12 cellular contexts compared by ENCODE assay signal in the genomic region with DNA sequence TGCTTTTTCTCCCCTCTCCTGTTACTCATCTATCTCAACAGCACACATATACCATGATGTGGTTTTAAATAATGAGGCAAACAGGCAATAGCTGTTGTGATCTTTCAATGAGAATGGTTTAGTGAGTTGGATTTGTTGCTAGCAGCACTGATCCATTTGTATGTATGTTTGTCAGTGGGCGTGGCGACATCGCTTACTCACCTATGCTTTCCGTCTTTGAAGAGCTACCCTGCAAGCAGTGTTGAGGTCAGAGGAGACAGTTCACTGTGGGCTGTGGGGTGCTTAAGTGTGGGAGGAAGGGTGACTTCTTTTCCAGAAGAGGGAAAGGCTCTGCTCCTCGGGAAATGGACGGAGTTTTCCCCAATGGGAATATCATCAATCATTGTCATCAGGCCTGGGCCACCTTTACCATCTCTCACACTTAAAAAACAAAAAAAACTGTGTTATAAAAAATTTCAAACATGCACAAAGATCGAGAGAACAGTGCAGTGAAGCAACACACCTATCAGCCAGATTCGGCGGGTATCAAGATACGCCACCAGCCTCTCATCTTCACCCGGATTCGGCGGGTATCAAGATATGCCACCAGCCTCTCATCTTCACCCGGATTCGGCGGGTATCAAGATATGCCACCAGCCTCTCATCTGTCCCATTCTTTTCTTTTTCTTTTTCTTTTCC.
DNase-seq lines count a peak whose midpoint lies in the region; ATAC-seq and TF ChIP-seq lines count a peak whose summit lies in the region.
"Had no signal": no experiment of that assay in that cellular context is flagged by ENCODE, and none has a peak within 500 bp of the region (broad histone marks: within the 10 kb centered on the region; RNA-seq: fewer than 3 reads in every experiment).

No MANE protein-coding gene starts in this region.

- H3K36me3 Mint-ChIP-seq in activated CD4-positive, alpha-beta memory T cell treated with anti-CD3 and anti-CD28 coated beads for 36 hours = peaks cover 14% of the 10 kb centered on the region
- H3K36me3 Mint-ChIP-seq in activated CD4-positive, alpha-beta memory T cell treated with anti-CD3 and anti-CD28 coated beads, Interleukin-2, amount 10 ng/mL, durations not matched to agents 7 days and 5 days (ENCODE audit: low read depth) = peaks cover 22% of the 10 kb centered on the region
- H3K36me3 Mint-ChIP-seq in T-helper 17 cell (ENCODE audit: low read depth) = peaks cover 11% of the 10 kb centered on the region

- no peak overlapping the region for H2BK120ac ChIP-seq in trophoblast cell (ENCODE audit: insufficient read depth, low read length, poor library complexity)

- no peak overlapping the region for H3K27ac Mint-ChIP-seq in activated CD4-positive, alpha-beta memory T cell treated with anti-CD3 and anti-CD28 coated beads for 36 hours
- no peak overlapping the region for H3K27ac Mint-ChIP-seq in activated CD4-positive, alpha-beta memory T cell treated with anti-CD3 and anti-CD28 coated beads, Interleukin-2, amount 10 ng/mL, durations not matched to agents 7 days and 5 days
- H3K27ac Mint-ChIP-seq in T-helper 17 cell = peak overlapping the region; percentile 3

- no peak overlapping the region for H3K4me3 ChIP-seq in coronary artery
- no peak overlapping the region for H3K4me3 ChIP-seq in trophoblast cell (ENCODE audit: low read depth, low read length)
- H3K4me3 ChIP-seq: lung had no signal

- no peak overlapping the region for H3K14ac ChIP-seq in trophoblast cell (ENCODE audit: low read length)

- H3K36me3 ChIP-seq in trophoblast cell (ENCODE audit: control insufficient read depth in 1 of 2, insufficient read depth in 2 of 2, low read length in 2 of 2) = no peaks in the 10 kb centered on the region

- H2BK12ac ChIP-seq in trophoblast cell (ENCODE audit: low read length) = no peak overlapping the region

- H3K27ac ChIP-seq in coronary artery (no peak overlapping the region), trophoblast cell (ENCODE audit: low read depth, low read length) (no peak overlapping the region)

- H3K79me2 ChIP-seq in trophoblast cell (ENCODE audit: control insufficient read depth, insufficient read depth, low read length, poor library complexity) = no peaks in the 10 kb centered on the region

- H3K27me3 Mint-ChIP-seq in activated CD4-positive, alpha-beta memory T cell treated with anti-CD3 and anti-CD28 coated beads for 36 hours = no peaks in the 10 kb centered on the region
- H3K27me3 Mint-ChIP-seq in activated CD4-positive, alpha-beta memory T cell treated with anti-CD3 and anti-CD28 coated beads, Interleukin-2, amount 10 ng/mL, durations not matched to agents 7 days and 5 days = no peaks in the 10 kb centered on the region
- no peaks in the 10 kb centered on the region for H3K27me3 Mint-ChIP-seq in T-helper 17 cell

- H3K79me1 ChIP-seq in trophoblast cell (ENCODE audit: low read length) = no peaks in the 10 kb centered on the region

- peaks cover 32% of the 10 kb centered on the region for H3K4me1 Mint-ChIP-seq in activated CD4-positive, alpha-beta memory T cell treated with anti-CD3 and anti-CD28 coated beads for 36 hours (ENCODE audit: low read depth)
- H3K4me1 Mint-ChIP-seq in activated CD4-positive, alpha-beta memory T cell treated with anti-CD3 and anti-CD28 coated beads, Interleukin-2, amount 10 ng/mL, durations not matched to agents 7 days and 5 days = peaks cover 15% of the 10 kb centered on the region
- peaks cover 52% of the 10 kb centered on the region for H3K4me1 Mint-ChIP-seq in T-helper 17 cell

- H3K9me3 ChIP-seq in T-helper 17 cell (ENCODE audit: control insufficient read depth, low read length, poor library complexity, severe bottlenecking) = no peaks in the 10 kb centered on the region
- H3K9me3 ChIP-seq in trophoblast cell (ENCODE audit: insufficient read depth, low read depth, low read length) = peaks cover 2% of the 10 kb centered on the region

- TF ChIP-seq CTCF in coronary artery (IDR thresholded peaks at IDR 0.05) = no peak

- no peak overlapping the region for H3K18ac ChIP-seq in trophoblast cell (ENCODE audit: low read length)

- ATAC-seq in T-helper 17 cell (no peak), GM21576 (IDR thresholded peaks at IDR 0.05; ENCODE audit: unreplicated experiment) (no peak), GM21367 (IDR thresholded peaks at IDR 0.05; ENCODE audit: unreplicated experiment) (no peak)

- peak overlapping the region; percentile 70 for H3K23ac ChIP-seq in trophoblast cell (ENCODE audit: low read length)

- CTCF ChIA-PET in activated CD4-positive, alpha-beta memory T cell treated with anti-CD3 and anti-CD28 coated beads for 36 hours (lab: Charles Lee) = interaction anchor here (1.2 kb wide), 1 partner anchor 19 kb away, joined by 3 read pairs; no protein-coding TSS in a partner anchor
- CTCF ChIA-PET in activated CD4-positive, alpha-beta memory T cell treated with anti-CD3 and anti-CD28 coated beads, Interleukin-2, amount 10 ng/mL, durations not matched to agents 7 days and 5 days (lab: Charles Lee) = interaction anchor here (1.1 kb wide), 1 partner anchor 42 kb away, joined by 3 read pairs; no protein-coding TSS in a partner anchor

- DNase-seq in activated CD4-positive, alpha-beta memory T cell treated with anti-CD3 and anti-CD28 coated beads for 36 hours = peak; percentile 15
- no peak for DNase-seq in activated CD4-positive, alpha-beta memory T cell treated with anti-CD3 and anti-CD28 coated beads, Interleukin-2, amount 10 ng/mL, durations not matched to agents 7 days and 5 days
- no peak for DNase-seq in T-helper 17 cell
- DNase-seq in coronary artery (ENCODE audit: low spot score) = peak; percentile 45
- DNase-seq in trophoblast cell = no peak
- DNase-seq in epidermal melanocyte (ENCODE audit: insufficient read length, low spot score) = no peak
- DNase-seq: ACHN; activated CD4-positive, CD25-positive, alpha-beta regulatory T cell treated with anti-CD3 and anti-CD28 coated beads, Interleukin-2, amount 50 U/mL, for 72 hours; NCI-H2081 had no signal

- H3K9ac ChIP-seq in trophoblast cell (ENCODE audit: low read length) = no peak overlapping the region

- no peak overlapping the region for H4K8ac ChIP-seq in trophoblast cell (ENCODE audit: low read depth, low read length)

- no peak overlapping the region for H3K4ac ChIP-seq in trophoblast cell (ENCODE audit: low read depth, low read length)

- intact Hi-C loops in activated CD4-positive, alpha-beta memory T cell treated with anti-CD3 and anti-CD28 coated beads for 36 hours (cut with micrococcal nuclease) = no loop called here

- H4K91ac ChIP-seq in trophoblast cell (ENCODE audit: low read depth, low read length) = no peak overlapping the region

- H2BK5ac ChIP-seq in trophoblast cell (ENCODE audit: low read depth, low read length, poor library complexity) = no peak overlapping the region

- H4K12ac ChIP-seq in trophoblast cell (ENCODE audit: low read depth, low read length) = no peak overlapping the region

- peaks cover 5 to 12% of the 10 kb centered on the region in 2 experiments for H3K4me1 ChIP-seq in trophoblast cell (ENCODE audit: control insufficient read depth in 1 of 2, insufficient read depth in 2 of 2, low read length in 2 of 2)

- no peak overlapping the region for H2AK5ac ChIP-seq in trophoblast cell (ENCODE audit: low read length)

- no peak overlapping the region for H3K4me2 ChIP-seq in trophoblast cell (ENCODE audit: low read length)

- WGBS in trophoblast cell (ENCODE audit: extremely low coverage, insufficient coverage, insufficient read length) = no CpG with 5 or more reads among the region's 16 CpGs

- POLR2A ChIA-PET in activated CD4-positive, alpha-beta memory T cell treated with anti-CD3 and anti-CD28 coated beads for 36 hours (lab: Charles Lee) = no interaction called here
- POLR2A ChIA-PET in activated CD4-positive, alpha-beta memory T cell treated with anti-CD3 and anti-CD28 coated beads, Interleukin-2, amount 10 ng/mL, durations not matched to agents 7 days and 5 days (lab: Charles Lee) = no interaction called here

- H3K4me3 Mint-ChIP-seq in activated CD4-positive, alpha-beta memory T cell treated with anti-CD3 and anti-CD28 coated beads for 36 hours = no peak overlapping the region
- no peak overlapping the region for H3K4me3 Mint-ChIP-seq in activated CD4-positive, alpha-beta memory T cell treated with anti-CD3 and anti-CD28 coated beads, Interleukin-2, amount 10 ng/mL, durations not matched to agents 7 days and 5 days
- H3K4me3 Mint-ChIP-seq in T-helper 17 cell = no peak overlapping the region

- H2AFZ ChIP-seq in trophoblast cell (ENCODE audit: insufficient read depth, low read length, poor library complexity) = no peak overlapping the region

- H3K9me3 Mint-ChIP-seq in activated CD4-positive, alpha-beta memory T cell treated with anti-CD3 and anti-CD28 coated beads for 36 hours = no peaks in the 10 kb centered on the region
- no peaks in the 10 kb centered on the region for H3K9me3 Mint-ChIP-seq in activated CD4-positive, alpha-beta memory T cell treated with anti-CD3 and anti-CD28 coated beads, Interleukin-2, amount 10 ng/mL, durations not matched to agents 7 days and 5 days

- no peaks in the 10 kb centered on the region for H3K27me3 ChIP-seq in trophoblast cell (ENCODE audit: insufficient read depth, low read length)

Comparison
In these comparisons a context has a peak if more than half of its experiments do, and no peak if none do; other contexts are left out.
1. DNase-seq: peak in activated CD4-positive, alpha-beta memory T cell treated with anti-CD3 and anti-CD28 coated beads for 36 hours (single experiment) and coronary artery (single experiment); none in activated CD4-positive, alpha-beta memory T cell treated with anti-CD3 and anti-CD28 coated beads, Interleukin-2, amount 10 ng/mL, durations not matched to agents 7 days and 5 days (single experiment), T-helper 17 cell (0 of 3), trophoblast cell (0 of 2) and epidermal melanocyte (single experiment).